Comparison of ENCODE assay signal across 18 cellular contexts in genomic region chr6:111865049-111865585, GRCh38. TPM values are rescaled to one million over a fixed set of nuclear protein-coding genes. Genes with fewer than 3 reads are reported as not detected.
DNase-seq lines count a peak whose midpoint lies in the region; ATAC-seq and TF ChIP-seq lines count a peak whose summit lies in the region.
"Had no signal": no experiment of that assay in that cellular context is flagged by ENCODE, and none has a peak within 500 bp of the region (broad histone marks: within the 10 kb centered on the region; RNA-seq: fewer than 3 reads in every experiment).

No MANE protein-coding gene starts in this region.

- H3K4me3 Mint-ChIP-seq in central memory CD8-positive, alpha-beta T cell = peak overlapping the region; percentile 99
- H3K4me3 Mint-ChIP-seq in WTC11 = no peak overlapping the region

- H3K27ac Mint-ChIP-seq in activated naive CD4-positive, alpha-beta T cell treated with anti-CD3 and anti-CD28 coated beads, Interleukin-2, amount 50 U/mL, for 72 hours = peak overlapping the region; percentile 93 to 96
- H3K27ac Mint-ChIP-seq in central memory CD8-positive, alpha-beta T cell (ENCODE audit: low read depth) = no peak overlapping the region
- H3K27ac Mint-ChIP-seq in WTC11 = no peak overlapping the region; the same call in 1 of the 2 replicates

- CTCF ChIA-PET in WTC11 (lab: Charles Lee) = interaction anchor here (1.2 kb wide), 1 partner anchor 93 kb away, joined by 3 read pairs; no protein-coding TSS in a partner anchor

- H3K27me3 ChIP-seq in body of pancreas = no peaks in the 10 kb centered on the region
- H3K27me3 ChIP-seq: hepatocyte had no signal

- H3K27me3 Mint-ChIP-seq in central memory CD8-positive, alpha-beta T cell = no peaks in the 10 kb centered on the region
- H3K27me3 Mint-ChIP-seq in WTC11 (ENCODE audit: low read depth) = no peaks in the 10 kb centered on the region

- H3K4me1 ChIP-seq in body of pancreas = peaks cover under 1% of the 10 kb centered on the region
- H3K4me1 ChIP-seq: HAP-1 had no signal

- peaks cover 0 to 3% of the 10 kb centered on the region in 2 donors for H3K9me3 Mint-ChIP-seq in activated naive CD4-positive, alpha-beta T cell treated with anti-CD3 and anti-CD28 coated beads, Interleukin-2, amount 50 U/mL, for 72 hours
- H3K9me3 Mint-ChIP-seq in central memory CD8-positive, alpha-beta T cell = no peaks in the 10 kb centered on the region
- H3K9me3 Mint-ChIP-seq in WTC11 = no peaks in the 10 kb centered on the region

- no peaks in the 10 kb centered on the region for H3K36me3 ChIP-seq in body of pancreas (replicated peaks in 1 of 2; ENCODE audit: insufficient read depth in 1 of 2, low read depth in 2 of 2)
- H3K36me3 ChIP-seq: HAP-1 had no signal

- no peak overlapping the region for H3K27ac ChIP-seq in body of pancreas
- H3K27ac ChIP-seq: hepatocyte had no signal

- intact Hi-C loops in body of pancreas (cut with DNase I) = no loop called here

- no peak for DNase-seq in activated naive CD4-positive, alpha-beta T cell treated with anti-CD3 and anti-CD28 coated beads, Interleukin-2, amount 50 U/mL, for 72 hours (ENCODE audit: low spot score in 2 of 2)
- DNase-seq in activated naive CD4-positive, alpha-beta T cell (lab: John Stamatoyannopoulos, UW) = no peak
- DNase-seq in NCI-H226 (peak; percentile 12), WTC11 (ENCODE audit: low spot score) (no peak), body of pancreas (no peak), HK-2 (ENCODE audit: unreplicated experiment) (no peak)
- no peak for DNase-seq in central memory CD8-positive, alpha-beta T cell (ENCODE audit: low spot score in 2 of 2)
- DNase-seq: activated CD4-positive, alpha-beta T cell treated with anti-CD3 and anti-CD28 coated beads, Interleukin-2, amount 50 U/mL, for 1 hour; activated effector memory CD4-positive, alpha-beta T cell treated with Interleukin-2 at 50 U/mL for 16 hours; COR-L47; foreskin fibroblast; NCI-H146; posterior cingulate gyrus; stimulated activated CD4-positive, alpha-beta T cell treated with anti-CD3 and anti-CD28 coated beads, Interleukin-1b, Interleukin-23, amount 100 ng/mL, for 48 hours had no signal

- no peak for ATAC-seq in activated naive CD4-positive, alpha-beta T cell treated with anti-CD3 and anti-CD28 coated beads, Interleukin-2, amount 50 U/mL, for 72 hours
- ATAC-seq in central memory CD8-positive, alpha-beta T cell (replicated peaks; ENCODE audit: extremely low read depth, poor library complexity, severe bottlenecking) = no peak
- ATAC-seq in WTC11 (no peak), body of pancreas (no peak), GM21447 (IDR thresholded peaks at IDR 0.05; ENCODE audit: unreplicated experiment) (no peak)
- ATAC-seq: SK-N-SH treated with all-trans-retinoic acid at 6 μM for 48 hours had no signal

- WGBS in body of pancreas, 2 donors = 63 to 66% methylated on average over 6 of the region's 6 CpGs

- H3K9me3 ChIP-seq in body of pancreas = no peaks in the 10 kb centered on the region
- H3K9me3 ChIP-seq: HAP-1 had no signal

- no peak for TF ChIP-seq POLR2A in body of pancreas (IDR thresholded peaks at IDR 0.05)

- POLR2A ChIA-PET in WTC11 (lab: Charles Lee) = interaction anchor here (0.6 kb wide), 1 partner anchor 93 kb away, joined by 3 read pairs; no protein-coding TSS in a partner anchor

- TF ChIP-seq CTCF in WTC11 (IDR thresholded peaks at IDR 0.05) (no peak), body of pancreas (IDR thresholded peaks at IDR 0.05) (no peak)

- H3K4me3 ChIP-seq in body of pancreas = no peak overlapping the region
- H3K4me3 ChIP-seq: HAP-1, hepatocyte had no signal

- peaks cover 42 to 44% of the 10 kb centered on the region in 2 donors for H3K36me3 Mint-ChIP-seq in activated naive CD4-positive, alpha-beta T cell treated with anti-CD3 and anti-CD28 coated beads, Interleukin-2, amount 50 U/mL, for 72 hours
- peaks cover 21% of the 10 kb centered on the region for H3K36me3 Mint-ChIP-seq in central memory CD8-positive, alpha-beta T cell (ENCODE audit: insufficient read depth)
- no peaks in the 10 kb centered on the region for H3K36me3 Mint-ChIP-seq in WTC11

- H3K4me1 Mint-ChIP-seq in central memory CD8-positive, alpha-beta T cell = peaks cover 99% of the 10 kb centered on the region
- H3K4me1 Mint-ChIP-seq in WTC11 = peaks cover 76% of the 10 kb centered on the region

TF ChIP-seq in WTC11, 78 proteins besides CTCF, POLR2A, EP300 and RAD21 (continues in another document):
- no peak for TF ChIP-seq ERG (CRISPR knock-in tag; IDR thresholded peaks at IDR 0.05)
- TF ChIP-seq CBFB (CRISPR knock-in tag; IDR thresholded peaks at IDR 0.05; ENCODE audit: low read depth) = no peak
- TF ChIP-seq USF1 (CRISPR knock-in tag; IDR thresholded peaks at IDR 0.05) = no peak
- no peak for TF ChIP-seq ZNF317 (CRISPR knock-in tag; IDR thresholded peaks at IDR 0.05; ENCODE audit: borderline replicate concordance, low read depth)
- TF ChIP-seq MLX (CRISPR knock-in tag; IDR thresholded peaks at IDR 0.05) = no peak
- no peak for TF ChIP-seq ZNF138 (CRISPR knock-in tag; conservative IDR thresholded peaks at IDR 0.05)
- TF ChIP-seq FOXJ3 (CRISPR knock-in tag; IDR thresholded peaks at IDR 0.05; ENCODE audit: borderline replicate concordance) = no peak
- TF ChIP-seq SOX15 (CRISPR knock-in tag; IDR thresholded peaks at IDR 0.05) = no peak
- TF ChIP-seq TP53 (CRISPR knock-in tag; IDR thresholded peaks at IDR 0.05) = no peak
- no peak for TF ChIP-seq GABPB1 (CRISPR knock-in tag; IDR thresholded peaks at IDR 0.05)
- no peak for TF ChIP-seq TEAD1 (CRISPR knock-in tag; IDR thresholded peaks at IDR 0.05)
- TF ChIP-seq PRDM15 (CRISPR knock-in tag; IDR thresholded peaks at IDR 0.05) = no peak
- TF ChIP-seq, protein P1, sequence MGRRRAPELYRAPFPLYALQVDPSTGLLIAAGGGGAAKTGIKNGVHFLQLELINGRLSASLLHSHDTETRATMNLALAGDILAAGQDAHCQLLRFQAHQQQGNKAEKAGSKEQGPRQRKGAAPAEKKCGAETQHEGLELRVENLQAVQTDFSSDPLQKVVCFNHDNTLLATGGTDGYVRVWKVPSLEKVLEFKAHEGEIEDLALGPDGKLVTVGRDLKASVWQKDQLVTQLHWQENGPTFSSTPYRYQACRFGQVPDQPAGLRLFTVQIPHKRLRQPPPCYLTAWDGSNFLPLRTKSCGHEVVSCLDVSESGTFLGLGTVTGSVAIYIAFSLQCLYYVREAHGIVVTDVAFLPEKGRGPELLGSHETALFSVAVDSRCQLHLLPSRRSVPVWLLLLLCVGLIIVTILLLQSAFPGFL (CRISPR knock-in tag; IDR thresholded peaks at IDR 0.05; ENCODE audit: borderline replicate concordance) = no peak
- no peak for TF ChIP-seq OVOL2 (CRISPR knock-in tag; IDR thresholded peaks at IDR 0.05; ENCODE audit: borderline replicate concordance)

RNA-seq across cellular contexts. Expression of gene FYN, which starts 8.1 kb away (rescaled TPM):
- total RNA-seq in activated naive CD4-positive, alpha-beta T cell treated with anti-CD3 and anti-CD28 coated beads, Interleukin-2, amount 50 U/mL, for 72 hours = 100 to 1,000 TPM; 287 to 304 TPM
- total RNA-seq in WTC11 (2021) (57.1 to 63.9 TPM (median 59.0 TPM) in 3 replicates), body of pancreas (10 to 100 TPM; 25.7 to 83.1 TPM)

Comparison
In these comparisons a context has a peak if more than half of its experiments do, and no peak if none do; other contexts are left out.
1. H3K27ac Mint-ChIP-seq: peak in activated naive CD4-positive, alpha-beta T cell treated with anti-CD3 and anti-CD28 coated beads, Interleukin-2, amount 50 U/mL, for 72 hours (2 of 2); none in central memory CD8-positive, alpha-beta T cell (single experiment) and WTC11 (single experiment).